In the genomic region with DNA sequence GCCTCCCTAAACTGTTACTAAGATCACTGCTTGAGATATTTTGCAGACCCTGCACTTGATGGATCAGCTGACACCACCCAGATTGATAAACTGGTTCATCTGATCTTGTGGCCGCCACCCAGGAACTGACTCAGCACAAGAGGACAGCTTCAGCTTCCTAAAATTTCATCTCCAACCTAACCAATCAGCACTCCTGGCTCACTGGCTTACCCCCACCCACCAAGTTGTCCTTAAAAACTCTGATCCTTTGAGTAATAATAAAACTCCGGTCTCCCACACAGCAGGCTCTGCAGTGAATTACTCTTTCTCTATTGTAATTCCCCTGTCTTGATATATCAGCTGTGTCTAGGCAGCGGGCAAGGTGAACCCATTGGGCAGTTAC, we compare ENCODE assay signal across 10 cellular contexts.
DNase-seq lines count a peak whose midpoint lies in the region; ATAC-seq lines count a peak whose summit lies in the region.
"Had no signal": no experiment of that assay in that cellular context is flagged by ENCODE, and none has a peak within 500 bp of the region (broad histone marks: within the 10 kb centered on the region; RNA-seq: fewer than 3 reads in every experiment).

No MANE protein-coding gene starts in this region.

- H3K9me3 Mint-ChIP-seq in activated naive CD8-positive, alpha-beta T cell treated with anti-CD3 and anti-CD28 coated beads, Interleukin-2, amount 50 U/mL, for 24 hours = no peaks in the 10 kb centered on the region
- no peaks in the 10 kb centered on the region for H3K9me3 Mint-ChIP-seq in activated naive CD8-positive, alpha-beta T cell treated with anti-CD3 and anti-CD28 coated beads for 36 hours
- H3K9me3 Mint-ChIP-seq in activated T-helper 17 cell treated with anti-CD3 and anti-CD28 coated beads, Interleukin-2, amount 50 U/mL, for 72 hours = peaks cover 4% of the 10 kb centered on the region

- ATAC-seq in activated naive CD8-positive, alpha-beta T cell treated with anti-CD3 and anti-CD28 coated beads, Interleukin-2, amount 50 U/mL, for 24 hours = peak; percentile 15
- ATAC-seq in activated T-helper 17 cell treated with anti-CD3 and anti-CD28 coated beads, Interleukin-2, amount 50 U/mL, for 72 hours (replicated peaks) = peak; percentile 87
- no peak for ATAC-seq in HG03469 (IDR thresholded peaks at IDR 0.05; ENCODE audit: unreplicated experiment)
- ATAC-seq in HG03442 (IDR thresholded peaks at IDR 0.05; ENCODE audit: unreplicated experiment) = no peak

- H3K4me1 Mint-ChIP-seq in activated naive CD8-positive, alpha-beta T cell treated with anti-CD3 and anti-CD28 coated beads, Interleukin-2, amount 50 U/mL, for 24 hours = peaks cover 16% of the 10 kb centered on the region
- H3K4me1 Mint-ChIP-seq in activated naive CD8-positive, alpha-beta T cell treated with anti-CD3 and anti-CD28 coated beads for 36 hours = peaks cover 23% of the 10 kb centered on the region
- H3K4me1 Mint-ChIP-seq in activated T-helper 17 cell treated with anti-CD3 and anti-CD28 coated beads, Interleukin-2, amount 50 U/mL, for 72 hours = peaks cover 32% of the 10 kb centered on the region

- no peak overlapping the region for H3K27ac Mint-ChIP-seq in activated naive CD8-positive, alpha-beta T cell treated with anti-CD3 and anti-CD28 coated beads, Interleukin-2, amount 50 U/mL, for 24 hours
- no peak overlapping the region for H3K27ac Mint-ChIP-seq in activated naive CD8-positive, alpha-beta T cell treated with anti-CD3 and anti-CD28 coated beads for 36 hours
- peak overlapping the region; percentile 92 for H3K27ac Mint-ChIP-seq in activated T-helper 17 cell treated with anti-CD3 and anti-CD28 coated beads, Interleukin-2, amount 50 U/mL, for 72 hours

- H3K27me3 Mint-ChIP-seq in activated naive CD8-positive, alpha-beta T cell treated with anti-CD3 and anti-CD28 coated beads, Interleukin-2, amount 50 U/mL, for 24 hours = no peaks in the 10 kb centered on the region
- no peaks in the 10 kb centered on the region for H3K27me3 Mint-ChIP-seq in activated naive CD8-positive, alpha-beta T cell treated with anti-CD3 and anti-CD28 coated beads for 36 hours
- no peaks in the 10 kb centered on the region for H3K27me3 Mint-ChIP-seq in activated T-helper 17 cell treated with anti-CD3 and anti-CD28 coated beads, Interleukin-2, amount 50 U/mL, for 72 hours

- no peaks in the 10 kb centered on the region for H3K36me3 Mint-ChIP-seq in activated naive CD8-positive, alpha-beta T cell treated with anti-CD3 and anti-CD28 coated beads, Interleukin-2, amount 50 U/mL, for 24 hours (ENCODE audit: low read depth)
- H3K36me3 Mint-ChIP-seq in activated naive CD8-positive, alpha-beta T cell treated with anti-CD3 and anti-CD28 coated beads for 36 hours = peaks cover 1% of the 10 kb centered on the region
- H3K36me3 Mint-ChIP-seq in activated T-helper 17 cell treated with anti-CD3 and anti-CD28 coated beads, Interleukin-2, amount 50 U/mL, for 72 hours (ENCODE audit: low read depth) = no peaks in the 10 kb centered on the region

- no peak for DNase-seq in activated naive CD8-positive, alpha-beta T cell treated with anti-CD3 and anti-CD28 coated beads, Interleukin-2, amount 50 U/mL, for 24 hours
- no peak for DNase-seq in activated naive CD8-positive, alpha-beta T cell treated with anti-CD3 and anti-CD28 coated beads for 36 hours
- peak in 41 of 76 experiments; percentile 2 to 70 (median 26) for DNase-seq in HUDEP-2 (lab: John Stamatoyannopoulos, UW; ENCODE audit: unreplicated experiment in 76 of 76)
- DNase-seq in putamen (ENCODE audit: low spot score) = peak; percentile 62
- DNase-seq in DMS79 treated with DMSO at 0.1 percent for 48 hours (lab: John Stamatoyannopoulos, UW) = no peak
- DNase-seq: effector CD8-positive, alpha-beta T cell; SIG-M5 had no signal

- H3K4me3 Mint-ChIP-seq in activated naive CD8-positive, alpha-beta T cell treated with anti-CD3 and anti-CD28 coated beads, Interleukin-2, amount 50 U/mL, for 24 hours = no peak overlapping the region
- no peak overlapping the region for H3K4me3 Mint-ChIP-seq in activated naive CD8-positive, alpha-beta T cell treated with anti-CD3 and anti-CD28 coated beads for 36 hours
- peak overlapping the region; percentile 64 for H3K4me3 Mint-ChIP-seq in activated T-helper 17 cell treated with anti-CD3 and anti-CD28 coated beads, Interleukin-2, amount 50 U/mL, for 72 hours

Comparison
In these comparisons a context has a peak if more than half of its experiments do, and no peak if none do; other contexts are left out.
1. ATAC-seq: peak in activated naive CD8-positive, alpha-beta T cell treated with anti-CD3 and anti-CD28 coated beads, Interleukin-2, amount 50 U/mL, for 24 hours (single experiment) and activated T-helper 17 cell treated with anti-CD3 and anti-CD28 coated beads, Interleukin-2, amount 50 U/mL, for 72 hours (single experiment); none in HG03469 (single experiment) and HG03442 (single experiment).
2. DNase-seq: peak in HUDEP-2 (41 of 76) and putamen (single experiment); none in activated naive CD8-positive, alpha-beta T cell treated with anti-CD3 and anti-CD28 coated beads, Interleukin-2, amount 50 U/mL, for 24 hours (single experiment), activated naive CD8-positive, alpha-beta T cell treated with anti-CD3 and anti-CD28 coated beads for 36 hours (single experiment) and DMS79 treated with DMSO at 0.1 percent for 48 hours (single experiment).